In the genomic region with DNA sequence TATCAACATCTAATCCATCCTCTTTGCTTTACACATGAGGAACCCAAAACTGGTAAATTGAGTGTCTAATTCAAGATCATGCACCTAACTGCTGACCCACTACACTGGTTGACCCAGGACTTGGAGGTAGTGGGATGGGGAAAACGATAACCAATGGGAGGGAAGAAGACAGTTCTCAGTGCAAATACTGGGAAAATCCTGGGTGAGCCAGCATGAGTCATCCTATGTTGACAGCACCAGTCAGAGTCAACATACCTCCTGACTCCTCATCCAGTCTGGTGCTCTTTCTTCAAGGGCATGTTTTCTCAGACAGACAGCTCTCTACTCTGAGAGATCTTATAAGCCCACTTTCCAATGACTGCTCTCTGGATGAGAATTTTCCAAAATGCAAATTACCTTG, we compare ENCODE assay signal across 11 cellular contexts.
DNase-seq lines count a peak whose midpoint lies in the region; ATAC-seq and TF ChIP-seq lines count a peak whose summit lies in the region.
"Had no signal": no experiment of that assay in that cellular context is flagged by ENCODE, and none has a peak within 500 bp of the region (broad histone marks: within the 10 kb centered on the region; RNA-seq: fewer than 3 reads in every experiment).

No MANE protein-coding gene starts in this region.

- peaks cover 29% of the 10 kb centered on the region for H3K9me3 Mint-ChIP-seq in activated naive CD4-positive, alpha-beta T cell treated with anti-CD3 and anti-CD28 coated beads for 36 hours
- H3K9me3 Mint-ChIP-seq in activated naive CD4-positive, alpha-beta T cell treated with anti-CD3 and anti-CD28 coated beads, Interleukin-2, amount 10 ng/mL, durations not matched to agents 7 days and 5 days, result peaks cover 49% of the 10 kb centered on the region
- peaks cover 48% of the 10 kb centered on the region for H3K9me3 Mint-ChIP-seq in stimulated activated naive CD8-positive, alpha-beta T cell treated with anti-CD3 and anti-CD28 coated beads, Interleukin-15, Interleukin-2, amounts not matched to agents 100 ng/mL and 50 ng/mL, for 24 hours

- CTCF ChIA-PET in activated naive CD4-positive, alpha-beta T cell treated with anti-CD3 and anti-CD28 coated beads for 36 hours (lab: Charles Lee), result interaction anchor here (2.0 kb wide), 1 partner anchor 11 kb away, joined by 5 read pairs; no protein-coding TSS in a partner anchor
- CTCF ChIA-PET in activated naive CD4-positive, alpha-beta T cell treated with anti-CD3 and anti-CD28 coated beads, Interleukin-2, amount 10 ng/mL, durations not matched to agents 7 days and 5 days (lab: Charles Lee), result no interaction called here

- H3K36me3 Mint-ChIP-seq in activated naive CD4-positive, alpha-beta T cell treated with anti-CD3 and anti-CD28 coated beads for 36 hours (ENCODE audit: low read depth), result peaks cover 20% of the 10 kb centered on the region
- H3K36me3 Mint-ChIP-seq in activated naive CD4-positive, alpha-beta T cell treated with anti-CD3 and anti-CD28 coated beads, Interleukin-2, amount 10 ng/mL, durations not matched to agents 7 days and 5 days, result peaks cover 23% of the 10 kb centered on the region
- peaks cover 25% of the 10 kb centered on the region for H3K36me3 Mint-ChIP-seq in stimulated activated naive CD8-positive, alpha-beta T cell treated with anti-CD3 and anti-CD28 coated beads, Interleukin-15, Interleukin-2, amounts not matched to agents 100 ng/mL and 50 ng/mL, for 24 hours (ENCODE audit: low read depth)

- TF ChIP-seq CTCF in RWPE2 (IDR thresholded peaks at IDR 0.05; ENCODE audit: poor library complexity, severe bottlenecking), result no peak

- H3K4me1 Mint-ChIP-seq in activated naive CD4-positive, alpha-beta T cell treated with anti-CD3 and anti-CD28 coated beads for 36 hours (ENCODE audit: low read depth), result peaks cover 31% of the 10 kb centered on the region
- peaks cover 11% of the 10 kb centered on the region for H3K4me1 Mint-ChIP-seq in activated naive CD4-positive, alpha-beta T cell treated with anti-CD3 and anti-CD28 coated beads, Interleukin-2, amount 10 ng/mL, durations not matched to agents 7 days and 5 days
- peaks cover 25% of the 10 kb centered on the region for H3K4me1 Mint-ChIP-seq in stimulated activated naive CD8-positive, alpha-beta T cell treated with anti-CD3 and anti-CD28 coated beads, Interleukin-15, Interleukin-2, amounts not matched to agents 100 ng/mL and 50 ng/mL, for 24 hours (ENCODE audit: low read depth)
- H3K4me1 Mint-ChIP-seq: nephron had no signal

- DNase-seq in activated naive CD4-positive, alpha-beta T cell treated with anti-CD3 and anti-CD28 coated beads for 36 hours, result peak; percentile 27
- no peak for DNase-seq in activated naive CD4-positive, alpha-beta T cell treated with anti-CD3 and anti-CD28 coated beads, Interleukin-2, amount 10 ng/mL, durations not matched to agents 7 days and 5 days
- peak; percentile 74 for DNase-seq in RWPE2 (ENCODE audit: low spot score)
- peak; percentile 72 for DNase-seq in fibroblast of peridontal ligament (ENCODE audit: extremely low read depth)
- DNase-seq in epidermal melanocyte (ENCODE audit: insufficient read length, low spot score), result no peak
- no peak for DNase-seq in NCI-H82 (lab: John Stamatoyannopoulos, UW)
- DNase-seq: activated effector memory CD4-positive, alpha-beta T cell treated with anti-CD3 and anti-CD28 coated beads, Interleukin-2, amount 50 U/mL, for 16 hours had no signal

- peak; percentile 100 for ATAC-seq in RWPE2 (ENCODE audit: low read depth)
- no peak for ATAC-seq in HG03469 (IDR thresholded peaks at IDR 0.05; ENCODE audit: unreplicated experiment)
- ATAC-seq: GM23338 had no signal

- no peak overlapping the region for H3K4me3 Mint-ChIP-seq in activated naive CD4-positive, alpha-beta T cell treated with anti-CD3 and anti-CD28 coated beads for 36 hours
- no peak overlapping the region for H3K4me3 Mint-ChIP-seq in activated naive CD4-positive, alpha-beta T cell treated with anti-CD3 and anti-CD28 coated beads, Interleukin-2, amount 10 ng/mL, durations not matched to agents 7 days and 5 days
- H3K4me3 Mint-ChIP-seq in stimulated activated naive CD8-positive, alpha-beta T cell treated with anti-CD3 and anti-CD28 coated beads, Interleukin-15, Interleukin-2, amounts not matched to agents 100 ng/mL and 50 ng/mL, for 24 hours, result no peak overlapping the region
- H3K4me3 Mint-ChIP-seq: GM23338, nephron had no signal

- H3K27ac ChIP-seq in RWPE2 (ENCODE audit: poor library complexity, severe bottlenecking), result no peak overlapping the region

- intact Hi-C loops in activated naive CD4-positive, alpha-beta T cell treated with anti-CD3 and anti-CD28 coated beads for 36 hours (cut with micrococcal nuclease), result no loop called here

- no peaks in the 10 kb centered on the region for H3K9me3 ChIP-seq in RWPE2 (ENCODE audit: severe bottlenecking)

- H3K27me3 ChIP-seq in RWPE2 (ENCODE audit: insufficient read depth, poor library complexity, severe bottlenecking), result no peaks in the 10 kb centered on the region

- H3K27ac Mint-ChIP-seq in activated naive CD4-positive, alpha-beta T cell treated with anti-CD3 and anti-CD28 coated beads for 36 hours, result peak overlapping the region; percentile 75
- H3K27ac Mint-ChIP-seq in activated naive CD4-positive, alpha-beta T cell treated with anti-CD3 and anti-CD28 coated beads, Interleukin-2, amount 10 ng/mL, durations not matched to agents 7 days and 5 days, result no peak overlapping the region
- H3K27ac Mint-ChIP-seq in stimulated activated naive CD8-positive, alpha-beta T cell treated with anti-CD3 and anti-CD28 coated beads, Interleukin-15, Interleukin-2, amounts not matched to agents 100 ng/mL and 50 ng/mL, for 24 hours, result peak overlapping the region; percentile 28
- H3K27ac Mint-ChIP-seq: GM23338, nephron had no signal

- H3K4me1 ChIP-seq in RWPE2 (ENCODE audit: insufficient read depth, poor library complexity, severe bottlenecking), result peaks cover 7% of the 10 kb centered on the region

- no peaks in the 10 kb centered on the region for H3K36me3 ChIP-seq in RWPE2 (ENCODE audit: low read depth)

- no peaks in the 10 kb centered on the region for H3K27me3 Mint-ChIP-seq in activated naive CD4-positive, alpha-beta T cell treated with anti-CD3 and anti-CD28 coated beads for 36 hours (ENCODE audit: low read depth)
- no peaks in the 10 kb centered on the region for H3K27me3 Mint-ChIP-seq in activated naive CD4-positive, alpha-beta T cell treated with anti-CD3 and anti-CD28 coated beads, Interleukin-2, amount 10 ng/mL, durations not matched to agents 7 days and 5 days
- H3K27me3 Mint-ChIP-seq in stimulated activated naive CD8-positive, alpha-beta T cell treated with anti-CD3 and anti-CD28 coated beads, Interleukin-15, Interleukin-2, amounts not matched to agents 100 ng/mL and 50 ng/mL, for 24 hours, result no peaks in the 10 kb centered on the region

- no peak overlapping the region for H3K4me3 ChIP-seq in RWPE2 (ENCODE audit: severe bottlenecking)
- H3K4me3 ChIP-seq: GM23338 had no signal

Comparison
In these comparisons a context has a peak if more than half of its experiments do, and no peak if none do; other contexts are left out.
1. DNase-seq: peak in activated naive CD4-positive, alpha-beta T cell treated with anti-CD3 and anti-CD28 coated beads for 36 hours (single experiment), RWPE2 (single experiment) and fibroblast of peridontal ligament (single experiment); none in activated naive CD4-positive, alpha-beta T cell treated with anti-CD3 and anti-CD28 coated beads, Interleukin-2, amount 10 ng/mL, durations not matched to agents 7 days and 5 days (single experiment), epidermal melanocyte (single experiment) and NCI-H82 (single experiment).